ENCODE assay signal across 8 cellular contexts in genomic region chr13:102580552-102581169, GRCh38. TPM values are rescaled to one million over a fixed set of nuclear protein-coding genes. Genes with fewer than 3 reads are reported as not detected.
DNase-seq lines count a peak whose midpoint lies in the region; ATAC-seq lines count a peak whose summit lies in the region.

No MANE protein-coding gene starts in this region.

- H3K9me3 ChIP-seq in adipocyte (ENCODE audit: control insufficient read depth, low read length): no peaks in the 10 kb centered on the region

- no peak overlapping the region for H3K9ac ChIP-seq in adipocyte (ENCODE audit: low read length)

- intact Hi-C loops in left cardiac atrium (cut with DNase I): loop anchor here (2.0 to 5.0 kb wide), 3 partner anchors 144 to 266 kb away; partner anchors contain the start of gene ERCC5 (in 1 of the 2)

- peaks cover 4% of the 10 kb centered on the region for H3K4me1 ChIP-seq in adipocyte (ENCODE audit: control insufficient read depth, insufficient read depth, low read length)

- peaks cover 11% of the 10 kb centered on the region for H3K27me3 ChIP-seq in adipocyte (replicated peaks; ENCODE audit: control insufficient read depth, insufficient read depth, low read length)

- no peaks in the 10 kb centered on the region for H3K36me3 ChIP-seq in adipocyte (ENCODE audit: control insufficient read depth, insufficient read depth, low read length, severe bottlenecking)

- no peak overlapping the region for H3K4me3 ChIP-seq in adipocyte (ENCODE audit: low read length)

- peak; percentile 16 for DNase-seq in DMS153 (lab: John Stamatoyannopoulos, UW)
- DNase-seq in NCI-H510A (lab: John Stamatoyannopoulos, UW): peak; percentile 15
- peak; percentile 92 for DNase-seq in adipocyte (ENCODE audit: low read depth)
- no peak for DNase-seq in left cardiac atrium
- peak; percentile 74 for DNase-seq in renal cortical epithelial cell (ENCODE audit: low read depth)
- DNase-seq in occipital lobe (lab: John Stamatoyannopoulos, UW): no peak

- peak; percentile 72 for ATAC-seq in GM19035 (IDR thresholded peaks at IDR 0.05; ENCODE audit: unreplicated experiment)
- peak; percentile 62 for ATAC-seq in HG03342 (IDR thresholded peaks at IDR 0.05; ENCODE audit: unreplicated experiment)
- peak; percentile 74 to 78 for ATAC-seq in left cardiac atrium

RNA-seq across cellular contexts. Expression of gene TPP2, which starts 16.1 kb away (rescaled TPM):
- 10 to 100 TPM; 33.0 to 39.1 TPM for total RNA-seq in left cardiac atrium
- total RNA-seq in renal cortical epithelial cell: 59.9 and 76.1 TPM in 2 replicates
- total RNA-seq in occipital lobe: 68.9 TPM

Comparison
In these comparisons a context has a peak if more than half of its experiments do, and no peak if none do; other contexts are left out.
1. DNase-seq: peak in DMS153 (single experiment), NCI-H510A (single experiment), adipocyte (single experiment) and renal cortical epithelial cell (single experiment); none in left cardiac atrium (single experiment) and occipital lobe (single experiment).
2. Peak in every context shown above with its lines, with median percentiles within 50 percentile points of each other: ATAC-seq.